25 cellular contexts compared by ENCODE assay signal in genomic region chr12:112288638-112289037, GRCh38.
"Had no signal": no experiment of that assay in that cellular context is flagged by ENCODE, and none has a peak within 500 bp of the region (broad histone marks: within the 10 kb centered on the region; RNA-seq: fewer than 3 reads in every experiment).

No MANE protein-coding gene starts in this region.

- ATAC-seq: effector memory CD8-positive, alpha-beta T cell; esophagus mucosa; gastrocnemius medialis; heart right ventricle; left cardiac atrium; left lung; left ventricle myocardium superior; lower lobe of right lung; mucosa of descending colon had no signal

- H3K27ac Mint-ChIP-seq: dendritic cell treated with granulocyte-macrophage colony-stimulating factor and Interleukin-4, amounts not matched to agents 40 ng/mL and 50 ng/mL, for 4 days; effector memory CD8-positive, alpha-beta T cell; endodermal cell; mesothelial cell of epicardium had no signal

- H3K27ac ChIP-seq: colonic mucosa, epithelial cell of prostate, esophagus squamous epithelium, gastrocnemius medialis, heart right ventricle, left lung, lower lobe of right lung had no signal

- H3K4me1 ChIP-seq: colonic mucosa, left lung had no signal

- H3K27me3 Mint-ChIP-seq: dendritic cell treated with granulocyte-macrophage colony-stimulating factor and Interleukin-4, amounts not matched to agents 40 ng/mL and 50 ng/mL, for 4 days; effector memory CD8-positive, alpha-beta T cell; naive B cell had no signal

- H3K9me3 ChIP-seq: colonic mucosa had no signal

- H3K4me1 Mint-ChIP-seq: endodermal cell had no signal

- H3K9me3 Mint-ChIP-seq: effector memory CD8-positive, alpha-beta T cell had no signal

- H3K27me3 ChIP-seq: colonic mucosa, esophagus squamous epithelium, gastrocnemius medialis, heart right ventricle, left lung had no signal

- DNase-seq: colonic mucosa; cortex of kidney; effector CD8-positive, alpha-beta T cell; effector memory CD8-positive, alpha-beta T cell; endodermal cell; erythroblast; esophagus squamous epithelium; foreskin fibroblast; foreskin melanocyte; gastrocnemius medialis; glutamatergic neuron; head of caudate nucleus; heart right ventricle; hippocampal formation; left cardiac atrium; left lung; left ventricle myocardium superior; lower lobe of right lung; mesenchymal stem cell; mucosa of descending colon; naive B cell had no signal

- H3K4me3 Mint-ChIP-seq: dendritic cell treated with granulocyte-macrophage colony-stimulating factor and Interleukin-4, amounts not matched to agents 40 ng/mL and 50 ng/mL, for 4 days; effector memory CD8-positive, alpha-beta T cell; endodermal cell; mesothelial cell of epicardium; naive B cell had no signal

- H3K4me3 ChIP-seq: colonic mucosa, esophagus squamous epithelium, gastrocnemius medialis, heart right ventricle, left lung, lower lobe of right lung, mucosa of descending colon had no signal
